Comparison of ENCODE assay signal across 8 cellular contexts in genomic region chr22:46116491-46116958, GRCh38. TPM values are rescaled to one million over a fixed set of nuclear protein-coding genes. Genes with fewer than 3 reads are reported as not detected.
A peak's percentile ranks its signal among the peaks of the same experiment; 100 is the strongest.
DNase-seq lines count a peak whose midpoint lies in the region; ATAC-seq and TF ChIP-seq lines count a peak whose summit lies in the region.

No MANE protein-coding gene starts in this region.

- H3K4me3 Mint-ChIP-seq in natural killer cell treated with Interleukin-12 subunit alpha and Interleukin-12 subunit beta and Interleukin-15 and Interleukin-18, amount 100 ng/mL, for 72 hours, result no peak overlapping the region

- DNase-seq in Peyer's patch (peak; percentile 93 to 97 (median 97)), activated T-helper 1 cell treated with Interleukin-2 at 50 U/mL for 16 hours (ENCODE audit: low read depth) (peak; percentile 74), fibroblast of gingiva (ENCODE audit: low read depth) (peak; percentile 86), DMS79 (lab: John Stamatoyannopoulos, UW) (no peak)
- peak; percentile 90 for DNase-seq in natural killer cell treated with Interleukin-12 subunit alpha and Interleukin-12 subunit beta and Interleukin-15 and Interleukin-18, amount 100 ng/mL, for 72 hours (ENCODE audit: low spot score)
- DNase-seq in stimulated activated CD8-positive, alpha-beta memory T cell treated with anti-CD3 and anti-CD28 coated beads, Interleukin-7, amount 100 ng/mL, for 48 hours (ENCODE audit: extremely low read depth in 1 of 2, low read depth in 1 of 2), result peak; percentile 62 to 68

- H3K4me3 ChIP-seq in DOHH2 (ENCODE audit: low read length) (no peak overlapping the region), Peyer's patch (no peak overlapping the region)

- peak overlapping the region; percentile 50 for H3K4me2 ChIP-seq in DOHH2 (ENCODE audit: low read length)

- H3K4me1 ChIP-seq in DOHH2 (ENCODE audit: control insufficient read depth, low read length) (peaks cover 4% of the 10 kb centered on the region; the same call in 1 of the 2 replicates), Peyer's patch (peaks cover 0 to 46% (median 5%) of the 10 kb centered on the region in 4 donors)

- H3K36me3 Mint-ChIP-seq in natural killer cell treated with Interleukin-12 subunit alpha and Interleukin-12 subunit beta and Interleukin-15 and Interleukin-18, amount 100 ng/mL, for 72 hours, result no peaks in the 10 kb centered on the region

- peak; percentile 99 for TF ChIP-seq CTCF in DOHH2 (IDR thresholded peaks at IDR 0.05; ENCODE audit: low read depth, low read length, poor library complexity, severe bottlenecking)
- TF ChIP-seq CTCF in Peyer's patch (IDR thresholded peaks at IDR 0.05), result peak; percentile 81 to 99 (median 92)

- H3K9me3 Mint-ChIP-seq in natural killer cell treated with Interleukin-12 subunit alpha and Interleukin-12 subunit beta and Interleukin-15 and Interleukin-18, amount 100 ng/mL, for 72 hours, result no peaks in the 10 kb centered on the region

- H3K27ac Mint-ChIP-seq in natural killer cell treated with Interleukin-12 subunit alpha and Interleukin-12 subunit beta and Interleukin-15 and Interleukin-18, amount 100 ng/mL, for 72 hours, result no peak overlapping the region

- H3K36me3 ChIP-seq in DOHH2 (ENCODE audit: control insufficient read depth, low read length) (no peaks in the 10 kb centered on the region), Peyer's patch (peaks cover 0 to 24% (median 0%) of the 10 kb centered on the region in 3 donors)

- ATAC-seq in HG03432 (IDR thresholded peaks at IDR 0.05; ENCODE audit: unreplicated experiment), result peak; percentile 61
- peak; percentile 94 to 95 for ATAC-seq in natural killer cell treated with Interleukin-12 subunit alpha and Interleukin-12 subunit beta and Interleukin-15 and Interleukin-18, amount 100 ng/mL, for 72 hours

- TF ChIP-seq POLR2A in Peyer's patch (IDR thresholded peaks at IDR 0.05), result peak in 1 of 2 donors; percentile 23

- H3K27ac ChIP-seq in DOHH2 (ENCODE audit: low read depth, low read length), result no peak overlapping the region
- H3K27ac ChIP-seq in Peyer's patch, result peak overlapping the region; percentile 48 to 76 (median 56)

- no peaks in the 10 kb centered on the region for H3F3A ChIP-seq in DOHH2 (ENCODE audit: control insufficient read depth, insufficient read depth)

- H3K9me2 ChIP-seq in DOHH2 (replicated peaks; ENCODE audit: control insufficient read depth, low read length), result no peaks in the 10 kb centered on the region

- no peaks in the 10 kb centered on the region for H3K9me3 ChIP-seq in DOHH2 (ENCODE audit: control insufficient read depth, insufficient read depth, low read length)
- H3K9me3 ChIP-seq in Peyer's patch, result no peaks in the 10 kb centered on the region

- H4K20me1 ChIP-seq in DOHH2 (ENCODE audit: control insufficient read depth, insufficient read depth, low read depth, low read length), result no peaks in the 10 kb centered on the region

- H3K79me2 ChIP-seq in DOHH2 (ENCODE audit: control insufficient read depth, low read length), result no peaks in the 10 kb centered on the region

- H3K27me3 Mint-ChIP-seq in natural killer cell treated with Interleukin-12 subunit alpha and Interleukin-12 subunit beta and Interleukin-15 and Interleukin-18, amount 100 ng/mL, for 72 hours, result no peaks in the 10 kb centered on the region

- H3K27me3 ChIP-seq in DOHH2 (ENCODE audit: control insufficient read depth, low read length) (no peaks in the 10 kb centered on the region), Peyer's patch (no peaks in the 10 kb centered on the region)

- peaks cover 0 to 11% of the 10 kb centered on the region in 2 donors for H3K4me1 Mint-ChIP-seq in natural killer cell treated with Interleukin-12 subunit alpha and Interleukin-12 subunit beta and Interleukin-15 and Interleukin-18, amount 100 ng/mL, for 72 hours (ENCODE audit: low read depth in 2 of 2)

RNA-seq across cellular contexts. Expression of gene PPARA, which starts 33.8 kb away (rescaled TPM):
- total RNA-seq in Peyer's patch, result 100 to 1,000 TPM in 3 of 4 donors, 10 to 100 TPM in 1; 21.5 to 231 (median 189) TPM
- 10 to 100 TPM; 31.7 to 36.1 TPM for total RNA-seq in natural killer cell treated with Interleukin-12 subunit alpha and Interleukin-12 subunit beta and Interleukin-15 and Interleukin-18, amount 100 ng/mL, for 72 hours
